ENCODE assay signal across 8 cellular contexts in the genomic region with DNA sequence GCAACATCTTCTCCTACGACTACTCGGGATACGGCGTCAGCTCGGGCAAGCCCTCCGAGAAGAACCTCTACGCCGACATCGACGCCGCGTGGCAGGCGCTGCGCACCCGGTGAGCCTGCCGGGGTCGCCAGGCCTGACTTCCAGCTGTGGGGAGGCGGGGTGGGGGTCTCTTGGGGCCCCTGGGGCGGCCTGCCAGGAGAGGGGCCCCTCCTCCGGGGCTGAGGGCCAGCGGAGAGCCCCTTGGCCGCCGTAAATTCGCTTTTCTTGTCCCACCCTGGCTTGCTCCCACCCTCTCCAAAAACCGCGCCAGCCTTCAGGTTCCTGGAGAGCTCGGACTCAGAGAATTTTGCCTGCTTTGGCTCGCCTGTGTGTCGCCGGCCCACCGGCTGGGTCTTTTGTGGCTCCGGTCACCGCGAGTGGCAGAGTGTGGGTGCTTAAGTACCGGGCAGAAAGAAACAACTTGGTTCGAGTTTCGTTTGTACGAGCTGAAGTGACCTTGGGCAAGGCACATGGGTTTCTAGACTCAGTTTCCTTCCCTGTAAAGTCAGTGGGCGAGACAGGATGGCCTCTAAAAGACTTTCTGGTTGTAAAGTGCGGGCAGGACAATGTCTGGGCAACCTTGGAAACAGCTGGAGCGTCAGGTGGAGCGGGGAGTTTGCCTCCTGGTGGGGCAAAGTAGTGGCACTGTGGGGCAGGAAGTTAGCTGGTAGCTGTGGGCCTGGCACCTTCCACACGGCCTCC. TPM values are rescaled to one million over a fixed set of nuclear protein-coding genes. Genes with fewer than 3 reads are reported as not detected.
DNase-seq lines count a peak whose midpoint lies in the region; ATAC-seq and TF ChIP-seq lines count a peak whose summit lies in the region.

No MANE protein-coding gene starts in this region.

- peak in 4 of 5 donors; percentile 1 to 53 (median 12) for DNase-seq in CD8-positive, alpha-beta memory T cell
- DNase-seq in SW480 (ENCODE audit: low spot score), result peak; percentile 63
- no peak for DNase-seq in chondrocyte (ENCODE audit: low spot score)
- DNase-seq in lower leg skin (ENCODE audit: low spot score in 2 of 2), result no peak
- DNase-seq in MV-4-11 (lab: John Stamatoyannopoulos, UW), result no peak
- no peak for DNase-seq in NCI-H2029 (lab: John Stamatoyannopoulos, UW)

- H3K36me3 Mint-ChIP-seq in CD8-positive, alpha-beta memory T cell, result peaks cover 0 to 9% (median 0%) of the 10 kb centered on the region in 3 donors
- H3K36me3 Mint-ChIP-seq in chondrocyte (ENCODE audit: low read depth), result no peaks in the 10 kb centered on the region
- H3K36me3 Mint-ChIP-seq in stimulated activated naive CD8-positive, alpha-beta T cell treated with anti-CD3 and anti-CD28 coated beads, Interleukin-15, Interleukin-2, amounts not matched to agents 100 ng/mL and 50 ng/mL, for 24 hours (ENCODE audit: low read depth), result no peaks in the 10 kb centered on the region

- TF ChIP-seq CTCF in chondrocyte (IDR thresholded peaks at IDR 0.05), result peak; percentile 73
- TF ChIP-seq CTCF in lower leg skin (IDR thresholded peaks at IDR 0.05), result no peak

- H3K27ac ChIP-seq in CD8-positive, alpha-beta memory T cell (ENCODE audit: low read depth, low read length), result no peak overlapping the region

- peak overlapping the region; percentile 76 for H3K4me3 ChIP-seq in CD8-positive, alpha-beta memory T cell (ENCODE audit: low read length)
- H3K4me3 ChIP-seq in lower leg skin (ENCODE audit: low read depth, poor library complexity, severe bottlenecking), result peak overlapping the region; percentile 35

- ATAC-seq in HG02759 (IDR thresholded peaks at IDR 0.05; ENCODE audit: unreplicated experiment), result peak; percentile 4

- POLR2A ChIA-PET in CD8-positive, alpha-beta memory T cell (lab: Charles Lee), result no interaction called here

- peaks cover 22 to 34% (median 24%) of the 10 kb centered on the region in 3 donors for H3K4me1 Mint-ChIP-seq in CD8-positive, alpha-beta memory T cell
- H3K4me1 Mint-ChIP-seq in chondrocyte (ENCODE audit: low read depth), result peaks cover 47% of the 10 kb centered on the region
- peaks cover 27% of the 10 kb centered on the region for H3K4me1 Mint-ChIP-seq in stimulated activated naive CD8-positive, alpha-beta T cell treated with anti-CD3 and anti-CD28 coated beads, Interleukin-15, Interleukin-2, amounts not matched to agents 100 ng/mL and 50 ng/mL, for 24 hours (ENCODE audit: low read depth)

- no peaks in the 10 kb centered on the region for H3K9me3 ChIP-seq in CD8-positive, alpha-beta memory T cell (ENCODE audit: low read length)

- no peaks in the 10 kb centered on the region for H3K36me3 ChIP-seq in CD8-positive, alpha-beta memory T cell (ENCODE audit: insufficient read depth, low read length)

- peak overlapping the region; percentile 45 to 95 (median 84) for H3K27ac Mint-ChIP-seq in CD8-positive, alpha-beta memory T cell
- H3K27ac Mint-ChIP-seq in chondrocyte (ENCODE audit: unreplicated experiment), result peak overlapping the region; percentile 90
- H3K27ac Mint-ChIP-seq in stimulated activated naive CD8-positive, alpha-beta T cell treated with anti-CD3 and anti-CD28 coated beads, Interleukin-15, Interleukin-2, amounts not matched to agents 100 ng/mL and 50 ng/mL, for 24 hours, result peak overlapping the region; percentile 85

- CTCF ChIA-PET in CD8-positive, alpha-beta memory T cell (lab: Charles Lee), result interaction anchor here (1.1 to 2.1 kb wide), 4 partner anchors 10 to 80 kb away, joined by 3 to 9 read pairs (median 3); no protein-coding TSS in a partner anchor

- WGBS in lower leg skin, 2 donors, result 9 to 14% methylated on average over 18 to 33 of the region's 43 CpGs

- no peaks in the 10 kb centered on the region for H3K9me3 Mint-ChIP-seq in CD8-positive, alpha-beta memory T cell
- no peaks in the 10 kb centered on the region for H3K9me3 Mint-ChIP-seq in chondrocyte (ENCODE audit: low read depth)
- H3K9me3 Mint-ChIP-seq in stimulated activated naive CD8-positive, alpha-beta T cell treated with anti-CD3 and anti-CD28 coated beads, Interleukin-15, Interleukin-2, amounts not matched to agents 100 ng/mL and 50 ng/mL, for 24 hours, result no peaks in the 10 kb centered on the region

- H3K4me1 ChIP-seq in CD8-positive, alpha-beta memory T cell (ENCODE audit: insufficient read depth, low read length), result peaks cover 17% of the 10 kb centered on the region

- peak overlapping the region; percentile 84 to 98 (median 95) for H3K4me3 Mint-ChIP-seq in CD8-positive, alpha-beta memory T cell
- H3K4me3 Mint-ChIP-seq in chondrocyte (ENCODE audit: unreplicated experiment), result peak overlapping the region; percentile 80
- peak overlapping the region; percentile 87 for H3K4me3 Mint-ChIP-seq in stimulated activated naive CD8-positive, alpha-beta T cell treated with anti-CD3 and anti-CD28 coated beads, Interleukin-15, Interleukin-2, amounts not matched to agents 100 ng/mL and 50 ng/mL, for 24 hours

- intact Hi-C loops in lower leg skin (cut with DNase I; ENCODE audit: low total_unique reads), result no loop called here

- no peak for TF ChIP-seq POLR2A in lower leg skin (IDR thresholded peaks at IDR 0.05)

- H3K27me3 ChIP-seq in CD8-positive, alpha-beta memory T cell (ENCODE audit: insufficient read depth, low read length, poor library complexity, severe bottlenecking), result no peaks in the 10 kb centered on the region

- H3K27me3 Mint-ChIP-seq in CD8-positive, alpha-beta memory T cell, result peaks cover 0 to 4% of the 10 kb centered on the region in 2 donors
- H3K27me3 Mint-ChIP-seq in chondrocyte (ENCODE audit: low read depth), result no peaks in the 10 kb centered on the region
- peaks cover 31% of the 10 kb centered on the region for H3K27me3 Mint-ChIP-seq in stimulated activated naive CD8-positive, alpha-beta T cell treated with anti-CD3 and anti-CD28 coated beads, Interleukin-15, Interleukin-2, amounts not matched to agents 100 ng/mL and 50 ng/mL, for 24 hours

RNA-seq across cellular contexts. Expression of a gene that starts 1.0 kb away (rescaled TPM):
- 1 to 10 TPM; 5.6 to 6.3 TPM for total RNA-seq in CD8-positive, alpha-beta memory T cell
- 3.1 TPM for polyA plus RNA-seq in CD8-positive, alpha-beta memory T cell
- total RNA-seq in chondrocyte, result 6.6 to 8.9 TPM (median 8.0 TPM) in 3 replicates
- 10 to 100 TPM; 18.0 to 28.5 (median 26.2) TPM for total RNA-seq in lower leg skin

Comparison
In these comparisons a context has a peak if more than half of its experiments do, and no peak if none do; other contexts are left out.
1. DNase-seq: peak in CD8-positive, alpha-beta memory T cell (4 of 5) and SW480 (single experiment); none in chondrocyte (single experiment), lower leg skin (0 of 2), MV-4-11 (single experiment) and NCI-H2029 (single experiment).
2. Peak in every context shown above with its lines, with median percentiles within 50 percentile points of each other: H3K27ac Mint-ChIP-seq and H3K4me3 Mint-ChIP-seq.